In the genomic region with DNA sequence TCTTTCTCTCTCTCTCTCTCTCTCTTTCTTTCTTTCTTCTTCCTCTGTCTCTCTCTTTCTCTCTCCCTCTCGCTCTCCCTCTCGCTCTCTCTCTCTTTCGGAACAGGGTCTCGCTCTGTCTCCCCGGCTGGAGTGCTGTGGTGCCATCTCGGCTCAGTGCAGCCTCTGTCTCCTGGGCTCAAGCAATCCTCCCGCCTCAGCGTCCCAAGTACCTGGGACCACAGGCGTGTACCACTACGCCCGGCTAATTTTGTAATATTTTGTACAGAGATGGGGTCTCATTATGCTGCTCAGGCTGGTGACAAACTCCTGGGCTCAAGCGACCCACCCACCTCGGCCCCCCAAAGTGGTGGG, we compare ENCODE assay signal across 1 cellular context.
TF ChIP-seq lines count a peak whose summit lies in the region.

No MANE protein-coding gene starts in this region.

TF ChIP-seq in HEK293, 187 proteins besides CTCF, POLR2A, EP300 and RAD21 (continued from another document):
- TF ChIP-seq ZNF148 (tag by site-specific recombination; IDR thresholded peaks at IDR 0.05; ENCODE audit: borderline replicate concordance) (no peak), ZNF548 (tag by site-specific recombination; IDR thresholded peaks at IDR 0.05) (no peak), OVOL3 (tag by site-specific recombination; IDR thresholded peaks at IDR 0.05) (no peak), ZNF366 (tag by site-specific recombination; conservative IDR thresholded peaks at IDR 0.05) (peak; percentile 80), HOXA7 (CRISPR knock-in tag; IDR thresholded peaks at IDR 0.05; ENCODE audit: borderline replicate concordance) (no peak), ZFHX2 (tag by site-specific recombination; conservative IDR thresholded peaks at IDR 0.05) (no peak)
TF ChIP-seq in HEK293: peak in this region for 3.
